33 cellular contexts compared by ENCODE assay signal in genomic region chr3:28115316-28115715, GRCh38.
"Had no signal": no experiment of that assay in that cellular context is flagged by ENCODE, and none has a peak within 500 bp of the region (broad histone marks: within the 10 kb centered on the region; RNA-seq: fewer than 3 reads in every experiment).

No MANE protein-coding gene starts in this region.

- DNase-seq: Kasumi-1, KG1, MG63, NCI-H1048, NCI-H1092 treated with DMSO at 0.1 percent for 48 hours, NCI-H1105 treated with DMSO at 0.1 percent for 48 hours, NCI-H1417, NCI-H1436, NCI-H146, NCI-H1694, NCI-H187, NCI-H1930, NCI-H2029 treated with DMSO at 0.1 percent for 48 hours, NCI-H2081 treated with DMSO at 0.1 percent for 48 hours, NCI-H2107, NCI-H2171, NCI-H226, NCI-H446 treated with DMSO at 0.1 percent for 48 hours, NCI-H510A, NCI-H524, NCI-H526, NCI-H69, NCI-H748 treated with DMSO at 0.1 percent for 48 hours, NCI-H82, OCI-M1, PC-3, Peyer's patch, Right ventricle myocardium superior, RPMI8226, SHP77 treated with DMSO at 0.1 percent for 48 hours, SK-N-SH, SW 1271 had no signal

- H3K27me3 ChIP-seq: MG63, Peyer's patch, SJSA1 had no signal

- H3K27ac ChIP-seq: Peyer's patch, SJSA1 had no signal

- ATAC-seq: PC-3 had no signal

- H3K9me3 ChIP-seq: MG63, Peyer's patch, SJSA1, SK-N-SH had no signal

- H3K4me3 ChIP-seq: MG63, Peyer's patch, SJSA1 had no signal

- H3K4me1 ChIP-seq: Peyer's patch, SJSA1 had no signal

- H3K36me3 ChIP-seq: MG63, Peyer's patch, SJSA1 had no signal

- H3K4me2 ChIP-seq: SK-N-SH had no signal

- H3K9ac ChIP-seq: SK-N-SH had no signal
